In genomic region chr11:117366183-117366582, GRCh38 we compare ENCODE assay signal across 26 cellular contexts. TPM values are rescaled to one million over a fixed set of nuclear protein-coding genes. Genes with fewer than 3 reads are reported as not detected.
A peak's percentile ranks its signal among the peaks of the same experiment; 100 is the strongest.
DNase-seq lines count a peak whose midpoint lies in the region; ATAC-seq and TF ChIP-seq lines count a peak whose summit lies in the region.
"Had no signal": no experiment of that assay in that cellular context is flagged by ENCODE, and none has a peak within 500 bp of the region (broad histone marks: within the 10 kb centered on the region; RNA-seq: fewer than 3 reads in every experiment).

No MANE protein-coding gene starts in this region.

- no peak overlapping the region for H3K4me3 ChIP-seq in thyroid gland (replicated peaks in 1 of 3)
- H3K4me3 ChIP-seq: cardiac muscle cell, right atrium auricular region, spleen had no signal

- no peaks in the 10 kb centered on the region for H3K9me3 ChIP-seq in thyroid gland
- H3K9me3 ChIP-seq: right atrium auricular region, spleen had no signal

- no peak overlapping the region for H3K27ac Mint-ChIP-seq in stimulated activated naive CD8-positive, alpha-beta T cell treated with anti-CD3 and anti-CD28 coated beads, Interleukin-15, amount 100 ng/mL, for 72 hours
- H3K27ac Mint-ChIP-seq in osteocyte (ENCODE audit: unreplicated experiment) = no peak overlapping the region
- H3K27ac Mint-ChIP-seq: activated naive CD4-positive, alpha-beta T cell treated with anti-CD3 and anti-CD28 coated beads for 36 hours; mesothelial cell of epicardium; type B pancreatic cell had no signal

- WGBS in thyroid gland, 2 donors = 36 to 63% methylated on average over 5 of the region's 5 CpGs

- DNase-seq in cardiac septum (ENCODE audit: low spot score) (peak; percentile 19), left cardiac atrium (no peak), amniotic epithelial cell (ENCODE audit: low read depth) (peak; percentile 5), inferior parietal cortex (ENCODE audit: extremely low spot score) (peak; percentile 10), thyroid gland (peak; percentile 21 to 22), osteocyte (ENCODE audit: extremely low spot score, unreplicated experiment) (no peak), activated gamma-delta T cell treated with Interleukin-2 at 50 U/mL for 16 hours (no peak)
- DNase-seq in stimulated activated naive CD8-positive, alpha-beta T cell treated with anti-CD3 and anti-CD28 coated beads, Interleukin-15, amount 100 ng/mL, for 72 hours = no peak
- DNase-seq: activated CD4-positive, alpha-beta T cell treated with anti-CD3 and anti-CD28 coated beads, Interleukin-2, amount 50 U/mL, for 1 hour; activated naive CD4-positive, alpha-beta T cell treated with anti-CD3 and anti-CD28 coated beads for 36 hours; activated T-cell treated with anti-CD3 and anti-CD28 coated beads, Interleukin-2, amount 50 U/mL, for 48 hours; amniotic stem cell; DND-41; Karpas-422; left ventricle myocardium superior; naive thymus-derived CD8-positive, alpha-beta T cell; NCI-H1436; NCI-H69; spleen; SW 1271; T1000 had no signal

- H3K4me1 ChIP-seq in thyroid gland = peaks cover 11 to 12% of the 10 kb centered on the region in 2 donors
- H3K4me1 ChIP-seq: right atrium auricular region, spleen had no signal

- H3K36me3 ChIP-seq in thyroid gland = peaks cover 22 to 28% of the 10 kb centered on the region in 2 donors
- H3K36me3 ChIP-seq: cardiac muscle cell had no signal

- TF ChIP-seq CTCF in thyroid gland (IDR thresholded peaks at IDR 0.05) (peak in 3 of 6 experiments; percentile 10 to 45 (median 43)), osteocyte (IDR thresholded peaks at IDR 0.05) (no peak)

- ATAC-seq in left cardiac atrium = no peak
- ATAC-seq in stimulated activated naive CD8-positive, alpha-beta T cell treated with anti-CD3 and anti-CD28 coated beads, Interleukin-15, amount 100 ng/mL, for 72 hours = no peak
- ATAC-seq: left ventricle myocardium superior; naive thymus-derived CD8-positive, alpha-beta T cell had no signal

- intact Hi-C loops in cardiac septum (cut with DNase I) (no loop called here), left cardiac atrium (cut with DNase I) (no loop called here), thyroid gland (cut with DNase I) (no loop called here)

- H3K4me1 Mint-ChIP-seq in stimulated activated naive CD8-positive, alpha-beta T cell treated with anti-CD3 and anti-CD28 coated beads, Interleukin-15, amount 100 ng/mL, for 72 hours = no peaks in the 10 kb centered on the region
- no peaks in the 10 kb centered on the region for H3K4me1 Mint-ChIP-seq in osteocyte (ENCODE audit: unreplicated experiment)

- H3K27me3 ChIP-seq in thyroid gland = no peaks in the 10 kb centered on the region
- H3K27me3 ChIP-seq: cardiac muscle cell, right atrium auricular region, spleen had no signal

- no peaks in the 10 kb centered on the region for H3K9me3 Mint-ChIP-seq in stimulated activated naive CD8-positive, alpha-beta T cell treated with anti-CD3 and anti-CD28 coated beads, Interleukin-15, amount 100 ng/mL, for 72 hours
- no peaks in the 10 kb centered on the region for H3K9me3 Mint-ChIP-seq in osteocyte (ENCODE audit: unreplicated experiment)
- H3K9me3 Mint-ChIP-seq: activated naive CD4-positive, alpha-beta T cell treated with anti-CD3 and anti-CD28 coated beads for 36 hours; naive thymus-derived CD8-positive, alpha-beta T cell; type B pancreatic cell had no signal

- no peak for TF ChIP-seq POLR2A in thyroid gland (IDR thresholded peaks at IDR 0.05)

- no peak overlapping the region for H3K4me3 Mint-ChIP-seq in stimulated activated naive CD8-positive, alpha-beta T cell treated with anti-CD3 and anti-CD28 coated beads, Interleukin-15, amount 100 ng/mL, for 72 hours
- no peak overlapping the region for H3K4me3 Mint-ChIP-seq in osteocyte (ENCODE audit: unreplicated experiment)
- H3K4me3 Mint-ChIP-seq: activated naive CD4-positive, alpha-beta T cell treated with anti-CD3 and anti-CD28 coated beads for 36 hours; mesothelial cell of epicardium; naive thymus-derived CD8-positive, alpha-beta T cell; type B pancreatic cell had no signal

- H3K36me3 Mint-ChIP-seq in osteocyte (ENCODE audit: unreplicated experiment) = peaks cover 42% of the 10 kb centered on the region

- H3K27me3 Mint-ChIP-seq in stimulated activated naive CD8-positive, alpha-beta T cell treated with anti-CD3 and anti-CD28 coated beads, Interleukin-15, amount 100 ng/mL, for 72 hours = no peaks in the 10 kb centered on the region
- H3K27me3 Mint-ChIP-seq in osteocyte (ENCODE audit: unreplicated experiment) = no peaks in the 10 kb centered on the region
- H3K27me3 Mint-ChIP-seq: naive thymus-derived CD8-positive, alpha-beta T cell; type B pancreatic cell had no signal

- H3K27ac ChIP-seq in thyroid gland = no peak overlapping the region
- H3K27ac ChIP-seq: cardiac muscle cell, HL-60, right atrium auricular region, spleen had no signal

RNA-seq across cellular contexts. Expression of gene CEP164, which starts 38.5 kb away (rescaled TPM):
- total RNA-seq in cardiac septum (9.9 TPM), left cardiac atrium (1 to 10 TPM; 9.0 to 9.6 TPM), thyroid gland (10 to 100 TPM; 23.1 to 56.5 (median 29.0) TPM), osteocyte (40.1 and 42.0 TPM in 2 replicates)

RNA-seq across cellular contexts. Expression of gene BACE1, which starts 50.1 kb away (rescaled TPM):
- total RNA-seq in cardiac septum = 15.7 TPM
- total RNA-seq in left cardiac atrium = 10 to 100 TPM; 14.6 to 16.3 TPM
- 10 to 100 TPM; 17.6 to 28.4 (median 21.4) TPM for total RNA-seq in thyroid gland
- total RNA-seq in osteocyte = 74.8 and 75.0 TPM in 2 replicates

Comparison
In these comparisons a context has a peak if more than half of its experiments do, and no peak if none do; other contexts are left out.
1. DNase-seq: peak in cardiac septum (single experiment), amniotic epithelial cell (single experiment), inferior parietal cortex (single experiment) and thyroid gland (2 of 2); none in left cardiac atrium (single experiment), stimulated activated naive CD8-positive, alpha-beta T cell treated with anti-CD3 and anti-CD28 coated beads, Interleukin-15, amount 100 ng/mL, for 72 hours (0 of 2), osteocyte (single experiment) and activated gamma-delta T cell treated with Interleukin-2 at 50 U/mL for 16 hours (single experiment).